8 cellular contexts compared by ENCODE assay signal in genomic region chr12:7970475-7971252, GRCh38. TPM values are rescaled to one million over a fixed set of nuclear protein-coding genes. Genes with fewer than 3 reads are reported as not detected.
DNase-seq lines count a peak whose midpoint lies in the region; ATAC-seq and TF ChIP-seq lines count a peak whose summit lies in the region.

No MANE protein-coding gene starts in this region.

- CTCF ChIA-PET in activated CD8-positive, alpha-beta T cell treated with anti-CD3 and anti-CD28 coated beads, Interleukin-2, amount 10 ng/mL, durations not matched to agents 7 days and 5 days (lab: Charles Lee) = interaction anchor here (0.7 to 2.9 kb wide), 9 partner anchors 9 to 111 kb away, joined by 3 to 55 read pairs (median 8); partner anchors contain the start of gene SLC2A3

- H3K36me3 ChIP-seq in ectodermal cell (ENCODE audit: control insufficient read depth, insufficient read depth, low read length) = no peaks in the 10 kb centered on the region

- H3K4me1 ChIP-seq in ectodermal cell (ENCODE audit: control insufficient read depth, insufficient read depth, low read length) = peaks cover 9% of the 10 kb centered on the region

- peak overlapping the region; percentile 95 for H3K27ac Mint-ChIP-seq in activated CD8-positive, alpha-beta T cell treated with anti-CD3 and anti-CD28 coated beads, Interleukin-2, amount 10 ng/mL, durations not matched to agents 7 days and 5 days
- peak overlapping the region; percentile 97 for H3K27ac Mint-ChIP-seq in memory B cell

- H3K27me3 Mint-ChIP-seq in activated CD8-positive, alpha-beta T cell treated with anti-CD3 and anti-CD28 coated beads, Interleukin-2, amount 10 ng/mL, durations not matched to agents 7 days and 5 days (ENCODE audit: low read depth) = no peaks in the 10 kb centered on the region
- H3K27me3 Mint-ChIP-seq in memory B cell = no peaks in the 10 kb centered on the region

- POLR2A ChIA-PET in activated CD8-positive, alpha-beta T cell treated with anti-CD3 and anti-CD28 coated beads, Interleukin-2, amount 10 ng/mL, durations not matched to agents 7 days and 5 days (lab: Charles Lee) = interaction anchor here (0.7 to 5.7 kb wide), 12 partner anchors 10 to 1032 kb away, joined by 3 to 78 read pairs (median 4); partner anchors contain the start of gene SLC2A3

- DNase-seq in AG10803 (ENCODE audit: low read depth) (peak; percentile 98), NCI-H748 (lab: John Stamatoyannopoulos, UW; ENCODE audit: unreplicated experiment) (peak; percentile 93), memory B cell (ENCODE audit: low spot score in 2 of 2) (peak; percentile 59 to 62)
- DNase-seq in activated CD8-positive, alpha-beta T cell treated with anti-CD3 and anti-CD28 coated beads, Interleukin-2, amount 10 ng/mL, durations not matched to agents 7 days and 5 days = peak; percentile 91
- DNase-seq in stimulated activated CD4-positive, alpha-beta T cell treated with anti-CD3 and anti-CD28 coated beads, TNF-alpha, amount 100 ng/mL, for 48 hours (ENCODE audit: low read depth in 3 of 3) = peak; percentile 76 to 90 (median 84)

- H3K4me1 Mint-ChIP-seq in activated CD8-positive, alpha-beta T cell treated with anti-CD3 and anti-CD28 coated beads, Interleukin-2, amount 10 ng/mL, durations not matched to agents 7 days and 5 days (ENCODE audit: low read depth) = peaks cover 42% of the 10 kb centered on the region
- peaks cover 13% of the 10 kb centered on the region for H3K4me1 Mint-ChIP-seq in memory B cell

- 1 to 2% methylated on average over 49 of the region's 49 CpGs for WGBS in ectodermal cell, 2 experiments

- no peaks in the 10 kb centered on the region for H3K9me3 ChIP-seq in ectodermal cell (ENCODE audit: control insufficient read depth, low read length)

- peak overlapping the region; percentile 66 for H3K4me3 ChIP-seq in AG10803 (ENCODE audit: low read length)
- H3K4me3 ChIP-seq in ectodermal cell (ENCODE audit: insufficient read depth, low read depth, low read length) = peak overlapping the region; percentile 35

- TF ChIP-seq CTCF in AG10803 (conservative IDR thresholded peaks at IDR 0.05; ENCODE audit: low read length) = no peak; the same call in 1 of the 2 replicates

- peak overlapping the region; percentile 81 for H3K27ac ChIP-seq in ectodermal cell (ENCODE audit: insufficient read depth, low read depth, low read length, poor library complexity, severe bottlenecking)

- H3K9me3 Mint-ChIP-seq in activated CD8-positive, alpha-beta T cell treated with anti-CD3 and anti-CD28 coated beads, Interleukin-2, amount 10 ng/mL, durations not matched to agents 7 days and 5 days (ENCODE audit: insufficient read depth) = no peaks in the 10 kb centered on the region
- H3K9me3 Mint-ChIP-seq in memory B cell = no peaks in the 10 kb centered on the region

- ATAC-seq in GM18909 (IDR thresholded peaks at IDR 0.05; ENCODE audit: poor library complexity, unreplicated experiment) = peak; percentile 91
- peak; percentile 93 for ATAC-seq in HG03175 (IDR thresholded peaks at IDR 0.05; ENCODE audit: unreplicated experiment)
- ATAC-seq in activated CD8-positive, alpha-beta T cell treated with anti-CD3 and anti-CD28 coated beads, Interleukin-2, amount 10 ng/mL, durations not matched to agents 7 days and 5 days = peak; percentile 96
- peak; percentile 85 for ATAC-seq in memory B cell (ENCODE audit: low read depth)

- H3K27me3 ChIP-seq in ectodermal cell (ENCODE audit: control insufficient read depth, insufficient read depth, low read length, poor library complexity, severe bottlenecking) = no peaks in the 10 kb centered on the region

- H3K36me3 Mint-ChIP-seq in activated CD8-positive, alpha-beta T cell treated with anti-CD3 and anti-CD28 coated beads, Interleukin-2, amount 10 ng/mL, durations not matched to agents 7 days and 5 days (ENCODE audit: low read depth) = peaks cover 18% of the 10 kb centered on the region
- H3K36me3 Mint-ChIP-seq in memory B cell = no peaks in the 10 kb centered on the region

- H3K4me3 Mint-ChIP-seq in activated CD8-positive, alpha-beta T cell treated with anti-CD3 and anti-CD28 coated beads, Interleukin-2, amount 10 ng/mL, durations not matched to agents 7 days and 5 days = peak overlapping the region; percentile 74
- peak overlapping the region; percentile 90 for H3K4me3 Mint-ChIP-seq in memory B cell

RNA-seq across cellular contexts. Expression of gene SLC2A3, which starts 34.7 kb away (rescaled TPM):
- 100 to 1,000 TPM; 255 to 266 TPM for total RNA-seq in activated CD8-positive, alpha-beta T cell treated with anti-CD3 and anti-CD28 coated beads, Interleukin-2, amount 10 ng/mL, durations not matched to agents 7 days and 5 days
- polyA plus RNA-seq in ectodermal cell (2013, experiment 1 of 4) = 728 TPM
- polyA plus RNA-seq in ectodermal cell (2013, experiment 2 of 4) = 525 TPM
- 297 TPM for polyA plus RNA-seq in ectodermal cell (2013, experiment 3 of 4)
- 325 TPM for polyA plus RNA-seq in ectodermal cell (2013, experiment 4 of 4)

Comparison
In these comparisons a context has a peak if more than half of its experiments do, and no peak if none do; other contexts are left out.
1. Peak in every context shown above with its lines: DNase-seq, ATAC-seq, H3K4me3 ChIP-seq and H3K27ac ChIP-seq.